8 cellular contexts compared by ENCODE assay signal in the genomic region with DNA sequence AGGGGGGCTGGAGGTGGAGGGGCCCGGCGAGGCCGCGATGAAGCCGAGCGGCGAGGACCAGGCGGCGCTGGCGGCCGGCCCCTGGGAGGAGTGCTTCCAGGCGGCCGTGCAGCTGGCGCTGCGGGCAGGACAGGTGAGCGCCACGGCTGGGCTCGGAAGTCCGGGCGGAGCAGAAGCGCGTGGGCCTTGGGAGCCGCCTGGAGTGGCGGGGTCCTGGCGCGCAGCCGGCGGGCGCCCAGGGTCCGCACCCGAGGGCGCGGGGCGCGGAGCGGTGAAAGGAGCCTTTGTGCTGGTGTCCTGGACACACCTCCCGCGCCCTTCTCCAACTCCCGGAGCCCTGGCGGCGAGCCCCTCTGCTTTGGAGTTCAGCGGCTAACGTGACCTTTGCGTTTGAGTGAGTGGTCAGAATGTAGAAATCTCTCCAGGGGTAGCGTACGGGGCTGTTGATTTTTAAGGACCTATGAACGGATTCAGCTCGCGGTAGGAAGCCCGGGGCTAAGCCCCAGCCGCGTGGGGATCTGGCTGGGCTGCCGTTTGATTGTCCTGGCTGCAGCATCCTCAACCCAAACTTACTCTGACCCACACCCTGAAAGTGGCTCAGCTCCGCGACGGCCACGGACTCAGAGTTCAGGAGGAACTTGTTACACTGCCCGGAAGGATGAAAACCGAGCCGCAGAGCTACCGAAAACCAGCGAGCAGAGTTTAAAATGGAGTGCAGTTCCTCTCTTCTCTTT. TPM values are rescaled to one million over a fixed set of nuclear protein-coding genes. Genes with fewer than 3 reads are reported as not detected.
A peak's percentile ranks its signal among the peaks of the same experiment; 100 is the strongest.
DNase-seq lines count a peak whose midpoint lies in the region; ATAC-seq and TF ChIP-seq lines count a peak whose summit lies in the region.

No MANE protein-coding gene starts in this region.

- no CpG with 5 or more reads among the region's 62 CpGs for WGBS in H9 (ENCODE audit: extremely low coverage, insufficient read length, low lambda C conversion rate)

- H2AFZ ChIP-seq in H9 (ENCODE audit: low read length), result no peak overlapping the region

- H3K9me3 ChIP-seq in H9 (ENCODE audit: control insufficient read depth, low read depth, low read length) (no peaks in the 10 kb centered on the region), MG63 (no peaks in the 10 kb centered on the region), neutrophil (no peaks in the 10 kb centered on the region)

- H3K56ac ChIP-seq in H9 (ENCODE audit: insufficient read length, low read depth, low read length), result no peak overlapping the region

- no peak overlapping the region for H3K4ac ChIP-seq in H9 (ENCODE audit: low read depth, low read length)

- no peak overlapping the region for H2BK20ac ChIP-seq in H9 (ENCODE audit: low read depth, low read length, poor library complexity, severe bottlenecking)

- peak overlapping the region; percentile 87 to 97 for H3K4me3 Mint-ChIP-seq in H9

- H4K20me1 ChIP-seq in H9 (ENCODE audit: control insufficient read depth, insufficient read depth, insufficient read length), result no peaks in the 10 kb centered on the region

- no peak overlapping the region for H2BK5ac ChIP-seq in H9 (ENCODE audit: insufficient read length, low read length)

- H3K9me3 Mint-ChIP-seq in H9, result no peaks in the 10 kb centered on the region

- H3T11ph ChIP-seq in H9 (ENCODE audit: low read length), result no peak overlapping the region

- H3K36me3 ChIP-seq in MG63, result no peaks in the 10 kb centered on the region; the same call in 1 of the 2 replicates
- H3K36me3 ChIP-seq in neutrophil, result no peaks in the 10 kb centered on the region

- H3K4me1 ChIP-seq in H9 (ENCODE audit: insufficient read depth, low read length) (peaks cover 18% of the 10 kb centered on the region), foreskin keratinocyte (peaks cover 6% of the 10 kb centered on the region), neutrophil (ENCODE audit: control insufficient read depth in 1 of 2, insufficient read depth in 1 of 2, low read depth in 1 of 2, low read length in 1 of 2) (peaks cover 64 to 67% of the 10 kb centered on the region in 2 experiments)

- H3K27me3 ChIP-seq in H9 (ENCODE audit: insufficient read depth, low read length) (no peaks in the 10 kb centered on the region), MG63 (no peaks in the 10 kb centered on the region), foreskin keratinocyte (no peaks in the 10 kb centered on the region), neutrophil (no peaks in the 10 kb centered on the region)

- H4K91ac ChIP-seq in H9 (ENCODE audit: insufficient read length, low read depth, low read length), result no peak overlapping the region

- H3K9ac ChIP-seq in H9 (ENCODE audit: extremely low read depth, insufficient read length, low read length), result peak overlapping the region; percentile 65

- no peak overlapping the region for H2BK12ac ChIP-seq in H9 (ENCODE audit: insufficient read length, low read depth, low read length)

- H3K4me3 ChIP-seq in GM12865 (ENCODE audit: low read depth, low read length), result peak overlapping the region; percentile 57
- peak overlapping the region; percentile 79 for H3K4me3 ChIP-seq in MG63
- peak overlapping the region; percentile 76 to 99 for H3K4me3 ChIP-seq in neutrophil (ENCODE audit: low read depth in 1 of 2, low read length in 1 of 2)

- H3K27ac Mint-ChIP-seq in H9, result peak overlapping the region; percentile 28 to 97 (median 77); a peak in 4 of 7 replicates

- H2BK120ac ChIP-seq in H9 (ENCODE audit: low read depth, low read length, poor library complexity, severe bottlenecking), result no peak overlapping the region

- TF ChIP-seq CTCF in GM12865 (IDR thresholded peaks at IDR 0.05; ENCODE audit: insufficient read depth, low read depth, low read length, missing control alignments) (no peak), H9 (conservative IDR thresholded peaks at IDR 0.05) (no peak), foreskin keratinocyte (conservative IDR thresholded peaks at IDR 0.05) (no peak), neutrophil (IDR thresholded peaks at IDR 0.05) (peak; percentile 4)

- DNase-seq in GM12865 (ENCODE audit: low read depth) (peak; percentile 49), H9 (peak; percentile 65), MG63 (peak; percentile 53), activated T-cell treated with anti-CD3 and anti-CD28 coated beads for 48 hours (ENCODE audit: low read depth) (peak; percentile 17), foreskin keratinocyte (peak in 1 of 2 donors; percentile 42), GOT3 (lab: John Stamatoyannopoulos, UW) (no peak), NCI-H1436 (lab: John Stamatoyannopoulos, UW) (no peak)

- H3K23ac ChIP-seq in H9 (ENCODE audit: insufficient read length, low read depth, low read length), result no peak overlapping the region

- peaks cover 2% of the 10 kb centered on the region for H3K79me1 ChIP-seq in H9 (ENCODE audit: insufficient read depth, low read depth, low read length, poor library complexity, severe bottlenecking)

- H4K5ac ChIP-seq in H9 (ENCODE audit: insufficient read length, low read depth, low read length), result no peak overlapping the region

- peak; percentile 25 for ATAC-seq in foreskin keratinocyte

- H3K23me2 ChIP-seq in H9 (ENCODE audit: insufficient read length, low read depth, low read length, poor library complexity, severe bottlenecking), result peaks cover 8% of the 10 kb centered on the region

- no peak overlapping the region for H2BK15ac ChIP-seq in H9 (ENCODE audit: low read depth, low read length)

- peak overlapping the region; percentile 43 for H3K18ac ChIP-seq in H9 (ENCODE audit: insufficient read length, low read depth, low read length)

- H3K36me3 Mint-ChIP-seq in H9 (ENCODE audit: insufficient read depth in 1 of 3, low read depth in 3 of 3), result peaks cover 3 to 18% (median 4%) of the 10 kb centered on the region in 3 experiments; a peak in 6 of 7 replicates

- H3K27ac ChIP-seq in H9 (ENCODE audit: insufficient read length, low read depth, low read length) (no peak overlapping the region), foreskin keratinocyte (peak overlapping the region; percentile 91), neutrophil (peak overlapping the region; percentile 89)

- peak overlapping the region; percentile 72 for H3K4me2 ChIP-seq in H9 (ENCODE audit: insufficient read depth, insufficient read length, low read length)

- no peak overlapping the region for H2AK5ac ChIP-seq in H9 (ENCODE audit: insufficient read length, low read length)

- H3K27me3 Mint-ChIP-seq in H9 (ENCODE audit: low read depth), result no peaks in the 10 kb centered on the region; the same call in 1 of the 2 replicates

- no peak overlapping the region for H4K8ac ChIP-seq in H9 (replicated peaks; ENCODE audit: insufficient read length, low read depth, low read length)

- H3K14ac ChIP-seq in H9 (ENCODE audit: insufficient read depth, low read length), result peak overlapping the region; percentile 72; the same call in 1 of the 2 replicates

- peaks cover 15% of the 10 kb centered on the region; the same call in 1 of the 2 replicates for H3K79me2 ChIP-seq in H9 (ENCODE audit: insufficient read depth, low read length)

- peaks cover 40 to 53% of the 10 kb centered on the region in 2 experiments for H3K4me1 Mint-ChIP-seq in H9

RNA-seq across cellular contexts. Expression of a gene that starts 0.5 kb away (rescaled TPM):
- 69.1 and 73.8 TPM in 2 replicates for total RNA-seq in H9 (2021)
- total RNA-seq in MG63 (2014; rRNA removed; shearing (Covaris generic); ENCODE audit: low replicate concordance), result 70.0 and 90.8 TPM in 2 replicates
- 26.1 and 31.8 TPM in 2 replicates for total RNA-seq in foreskin keratinocyte
- 31.7 and 35.0 TPM in 2 replicates for polyA plus RNA-seq in foreskin keratinocyte

Comparison
In these comparisons a context has a peak if more than half of its experiments do, and no peak if none do; other contexts are left out.
1. DNase-seq: peak in GM12865 (single experiment), H9 (single experiment), MG63 (single experiment) and activated T-cell treated with anti-CD3 and anti-CD28 coated beads for 48 hours (single experiment); none in GOT3 (single experiment) and NCI-H1436 (single experiment).
2. Peak in every context shown above with its lines, with median percentiles within 50 percentile points of each other: H3K4me3 ChIP-seq.